In the genomic region with DNA sequence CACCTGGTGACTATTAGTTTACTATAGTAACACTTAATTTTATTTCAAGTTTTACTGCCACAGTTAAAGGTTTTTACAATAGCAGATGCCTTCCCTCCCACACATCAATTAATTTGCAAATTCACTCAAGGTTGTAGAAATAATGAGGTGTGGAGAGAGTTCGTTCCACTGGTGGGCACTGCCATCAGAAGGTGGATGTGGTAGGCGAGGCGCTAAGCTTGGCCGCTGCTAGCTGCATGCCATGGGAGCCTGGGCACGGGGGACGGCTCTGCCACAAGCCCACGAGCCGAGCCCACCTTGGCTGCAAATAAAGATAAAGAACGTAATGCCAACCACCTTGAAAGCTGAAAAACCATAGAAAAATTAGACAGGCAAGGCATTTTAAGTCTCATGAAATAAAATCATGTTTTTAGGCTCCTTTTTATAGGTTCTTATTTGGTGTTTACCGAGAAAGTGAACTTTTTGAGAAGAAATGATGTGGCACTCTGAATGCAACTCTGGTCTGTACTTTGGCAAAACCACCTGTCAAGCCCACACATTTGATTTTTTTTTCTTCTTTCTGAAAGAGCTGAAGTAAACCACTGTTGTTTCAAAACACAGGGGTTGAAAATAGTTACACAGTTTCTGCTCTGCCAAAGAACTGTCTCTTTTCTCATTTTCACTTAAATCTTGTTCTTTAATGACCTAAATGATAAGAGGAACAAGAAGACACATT, we compare ENCODE assay signal across 23 cellular contexts. TPM values are rescaled to one million over a fixed set of nuclear protein-coding genes. Genes with fewer than 3 reads are reported as not detected.
DNase-seq lines count a peak whose midpoint lies in the region; ATAC-seq, FAIRE-seq and TF ChIP-seq lines count a peak whose summit lies in the region.
"Had no signal": no experiment of that assay in that cellular context is flagged by ENCODE, and none has a peak within 500 bp of the region (broad histone marks: within the 10 kb centered on the region; RNA-seq: fewer than 3 reads in every experiment).

No MANE protein-coding gene starts in this region.

- no peak overlapping the region for H3K4me2 ChIP-seq in MM.1S (ENCODE audit: low read depth, low read length)

- H3K27me3 Mint-ChIP-seq in natural killer cell treated with Interleukin-12 subunit alpha and Interleukin-12 subunit beta and Interleukin-15 and Interleukin-18, amount 100 ng/mL, for 72 hours: no peaks in the 10 kb centered on the region
- H3K27me3 Mint-ChIP-seq: activated naive CD8-positive, alpha-beta T cell treated with anti-CD3 and anti-CD28 coated beads, Interleukin-2, amount 50 U/mL, for 24 hours had no signal

- peak overlapping the region; percentile 54 to 74 for H3K27ac Mint-ChIP-seq in natural killer cell treated with Interleukin-12 subunit alpha and Interleukin-12 subunit beta and Interleukin-15 and Interleukin-18, amount 100 ng/mL, for 72 hours
- H3K27ac Mint-ChIP-seq: activated naive CD8-positive, alpha-beta T cell treated with anti-CD3 and anti-CD28 coated beads, Interleukin-2, amount 50 U/mL, for 24 hours; T-helper 2 cell treated with Interferon-gamma antibody and Interleukin-4, amounts not matched to agents 5 μg/mL and 100 μg/mL, for 36 hours had no signal

- H3K4me1 ChIP-seq in MM.1S (ENCODE audit: low read length): peaks cover 14% of the 10 kb centered on the region

- FAIRE-seq in GM12891 (lab: Jason Lieb, UNC): peak; percentile 13
- FAIRE-seq: keratinocyte had no signal

- H3K4me3 Mint-ChIP-seq in natural killer cell treated with Interleukin-12 subunit alpha and Interleukin-12 subunit beta and Interleukin-15 and Interleukin-18, amount 100 ng/mL, for 72 hours: peak overlapping the region; percentile 63
- H3K4me3 Mint-ChIP-seq: activated naive CD8-positive, alpha-beta T cell treated with anti-CD3 and anti-CD28 coated beads, Interleukin-2, amount 50 U/mL, for 24 hours; T-helper 2 cell treated with Interferon-gamma antibody and Interleukin-4, amounts not matched to agents 5 μg/mL and 100 μg/mL, for 36 hours had no signal

- no peaks in the 10 kb centered on the region for H3K9me2 ChIP-seq in MM.1S (replicated peaks; ENCODE audit: insufficient read depth, low read length)

- peak; percentile 65 to 75 for ATAC-seq in natural killer cell treated with Interleukin-12 subunit alpha and Interleukin-12 subunit beta and Interleukin-15 and Interleukin-18, amount 100 ng/mL, for 72 hours
- no peak for ATAC-seq in GM21528 (IDR thresholded peaks at IDR 0.05; ENCODE audit: low FRiP score, unreplicated experiment)
- ATAC-seq in GM21447 (IDR thresholded peaks at IDR 0.05; ENCODE audit: unreplicated experiment): no peak
- ATAC-seq: activated naive CD8-positive, alpha-beta T cell treated with anti-CD3 and anti-CD28 coated beads, Interleukin-2, amount 50 U/mL, for 24 hours; SK-N-SH treated with all-trans-retinoic acid at 6 μM for 48 hours had no signal

- H3K4me3 ChIP-seq in MM.1S (ENCODE audit: low read length): no peak overlapping the region
- H3K4me3 ChIP-seq: body of pancreas, esophagus squamous epithelium, lung, psoas muscle, vagina had no signal

- TF ChIP-seq POLR2A in GM12891 (IDR thresholded peaks at IDR 0.05; ENCODE audit: low read depth, low read length): no peak

- DNase-seq in GM12891 (ENCODE audit: insufficient read length, low spot score) (peak; percentile 18), GM19240 (ENCODE audit: insufficient read length, low spot score) (peak; percentile 14), MM.1S (peak; percentile 8)
- DNase-seq in natural killer cell treated with Interleukin-12 subunit alpha and Interleukin-12 subunit beta and Interleukin-15 and Interleukin-18, amount 100 ng/mL, for 72 hours (ENCODE audit: low spot score): no peak
- DNase-seq in activated CD4-positive, alpha-beta T cell treated with anti-CD3 and anti-CD28 coated beads for 4 hours: no peak
- DNase-seq: activated CD4-positive, alpha-beta T cell treated with anti-CD3 and anti-CD28 coated beads, Interleukin-2, amount 50 U/mL, for 48 hours; activated CD8-positive, alpha-beta memory T cell treated with anti-CD3 and anti-CD28 coated beads, Interleukin-2, amount 50 U/mL, for 48 hours; activated effector memory CD4-positive, alpha-beta T cell treated with anti-CD3 and anti-CD28 coated beads, Interleukin-2, amount 50 U/mL, for 16 hours; activated naive CD8-positive, alpha-beta T cell treated with anti-CD3 and anti-CD28 coated beads, Interleukin-2, amount 50 U/mL, for 24 hours; esophagus squamous epithelium; NCI-H1436; NCI-H524 treated with DMSO at 0.1 percent for 48 hours; psoas muscle; RPMI8226 had no signal

- no peaks in the 10 kb centered on the region for H3K36me3 Mint-ChIP-seq in natural killer cell treated with Interleukin-12 subunit alpha and Interleukin-12 subunit beta and Interleukin-15 and Interleukin-18, amount 100 ng/mL, for 72 hours

- no peaks in the 10 kb centered on the region for H3K9me3 Mint-ChIP-seq in natural killer cell treated with Interleukin-12 subunit alpha and Interleukin-12 subunit beta and Interleukin-15 and Interleukin-18, amount 100 ng/mL, for 72 hours
- H3K9me3 Mint-ChIP-seq: activated naive CD8-positive, alpha-beta T cell treated with anti-CD3 and anti-CD28 coated beads, Interleukin-2, amount 50 U/mL, for 24 hours; T-helper 2 cell treated with Interferon-gamma antibody and Interleukin-4, amounts not matched to agents 5 μg/mL and 100 μg/mL, for 36 hours had no signal

- H3K4me1 Mint-ChIP-seq in natural killer cell treated with Interleukin-12 subunit alpha and Interleukin-12 subunit beta and Interleukin-15 and Interleukin-18, amount 100 ng/mL, for 72 hours (ENCODE audit: low read depth in 2 of 2): peaks cover 59 to 65% of the 10 kb centered on the region in 2 donors

- peaks cover 16% of the 10 kb centered on the region for H4K20me1 ChIP-seq in MM.1S (ENCODE audit: insufficient read depth, low read length)

- no peaks in the 10 kb centered on the region for H3F3A ChIP-seq in MM.1S (ENCODE audit: insufficient read depth, low read length)

- H3K36me3 ChIP-seq in MM.1S (replicated peaks; ENCODE audit: insufficient read depth, low read length): no peaks in the 10 kb centered on the region
- H3K36me3 ChIP-seq: esophagus squamous epithelium, vagina had no signal

- H2AFZ ChIP-seq in MM.1S (ENCODE audit: low read length): no peak overlapping the region

- no peaks in the 10 kb centered on the region for H3K9me3 ChIP-seq in MM.1S (replicated peaks; ENCODE audit: insufficient read depth, low read length)
- H3K9me3 ChIP-seq: body of pancreas, esophagus squamous epithelium, psoas muscle, vagina had no signal

- peaks cover 33% of the 10 kb centered on the region for H3K79me2 ChIP-seq in MM.1S (ENCODE audit: low read length)

- no peak overlapping the region for H3K9ac ChIP-seq in MM.1S (ENCODE audit: low read length)

- H3K27me3 ChIP-seq in MM.1S (replicated peaks; ENCODE audit: insufficient read depth, low read length): no peaks in the 10 kb centered on the region
- H3K27me3 ChIP-seq: body of pancreas, esophagus squamous epithelium, vagina had no signal

- H3K27ac ChIP-seq in MM.1S (ENCODE audit: low read length): no peak overlapping the region
- H3K27ac ChIP-seq: esophagus squamous epithelium, psoas muscle, vagina, VCaP had no signal

- no peak for TF ChIP-seq CTCF in MM.1S (IDR thresholded peaks at IDR 0.05; ENCODE audit: low read length)

TF ChIP-seq in GM12891, 5 proteins besides CTCF, POLR2A, EP300 and RAD21:
- no peak for TF ChIP-seq TAF1 (IDR thresholded peaks at IDR 0.05; ENCODE audit: low read depth, low read length)
- no peak for TF ChIP-seq SPI1 (IDR thresholded peaks at IDR 0.05; ENCODE audit: low read depth, low read length)

RNA-seq across cellular contexts. Expression of a gene that starts 47.6 kb away (rescaled TPM):
- polyA plus RNA-seq in GM12891 (2012; ENCODE audit: low read depth, missing spikeins): 21.7 TPM
- 10 to 100 TPM; 35.4 to 41.9 TPM for total RNA-seq in natural killer cell treated with Interleukin-12 subunit alpha and Interleukin-12 subunit beta and Interleukin-15 and Interleukin-18, amount 100 ng/mL, for 72 hours

Comparison
In these comparisons a context has a peak if more than half of its experiments do, and no peak if none do; other contexts are left out.
1. DNase-seq: peak in GM12891 (single experiment), GM19240 (single experiment) and MM.1S (single experiment); none in natural killer cell treated with Interleukin-12 subunit alpha and Interleukin-12 subunit beta and Interleukin-15 and Interleukin-18, amount 100 ng/mL, for 72 hours (single experiment) and activated CD4-positive, alpha-beta T cell treated with anti-CD3 and anti-CD28 coated beads for 4 hours (0 of 2).
2. ATAC-seq: peak in natural killer cell treated with Interleukin-12 subunit alpha and Interleukin-12 subunit beta and Interleukin-15 and Interleukin-18, amount 100 ng/mL, for 72 hours (2 of 2); none in GM21528 (single experiment) and GM21447 (single experiment).